In genomic region chr15:40696228-40696627, GRCh38 we compare ENCODE assay signal across 1 cellular context.
TF ChIP-seq lines count a peak whose summit lies in the region.

No MANE protein-coding gene starts in this region.

TF ChIP-seq in endothelial cell of umbilical vein, 7 proteins besides CTCF, POLR2A, EP300 and RAD21 (continued from another document):
- TF ChIP-seq POLR2AphosphoS5 (IDR thresholded peaks at IDR 0.05; ENCODE audit: insufficient read depth, low read depth, low read length) (no peak), MAX (IDR thresholded peaks at IDR 0.05; ENCODE audit: insufficient read depth, insufficient read length) (no peak), GATA2 (IDR thresholded peaks at IDR 0.05; ENCODE audit: insufficient read depth, insufficient read length, low read depth, low read length) (no peak), JUN (IDR thresholded peaks at IDR 0.05; ENCODE audit: borderline replicate concordance, insufficient read depth, insufficient read length, low read depth) (no peak), MYC (IDR thresholded peaks at IDR 0.05; ENCODE audit: low read depth, low read length) (no peak)
